Comparison of ENCODE assay signal across 14 cellular contexts in the genomic region with DNA sequence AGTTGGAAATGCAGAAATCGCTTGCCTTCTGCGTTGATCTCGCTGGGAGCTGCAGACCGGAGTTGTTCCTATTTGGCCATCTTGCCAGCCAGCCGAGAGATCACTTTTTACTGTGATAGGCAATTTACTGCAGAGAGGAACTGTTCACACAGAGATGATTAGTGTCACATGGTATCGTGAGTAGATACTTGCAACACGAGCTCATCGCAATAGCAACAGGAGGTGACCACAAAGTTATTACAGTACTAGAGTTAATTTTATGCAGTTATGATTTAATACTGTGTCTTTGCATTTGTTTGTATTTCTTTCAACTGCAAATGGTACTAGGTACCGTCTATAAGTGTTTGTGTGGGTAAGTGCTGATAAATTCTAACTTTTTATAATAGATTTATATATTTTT.
DNase-seq lines count a peak whose midpoint lies in the region; ATAC-seq lines count a peak whose summit lies in the region.
"Had no signal": no experiment of that assay in that cellular context is flagged by ENCODE, and none has a peak within 500 bp of the region (broad histone marks: within the 10 kb centered on the region; RNA-seq: fewer than 3 reads in every experiment).

No MANE protein-coding gene starts in this region.

- no peak for ATAC-seq in GM21515 (IDR thresholded peaks at IDR 0.05; ENCODE audit: unreplicated experiment)
- ATAC-seq: GM12878; heart left ventricle; naive thymus-derived CD8-positive, alpha-beta T cell had no signal

- in situ Hi-C loops in ACHN (cut with HindIII; ENCODE audit: low pct_ligation_motif_present, low pct_unique_long_range_greater_than_20kb, low sequenced_read_pairs) = no loop called here

- DNase-seq in ACHN (peak; percentile 79), HCEC 1CT (peak; percentile 13), RKO (ENCODE audit: low spot score) (peak; percentile 34), glomerular visceral epithelial cell (ENCODE audit: extremely low spot score) (peak; percentile 50), cerebellar nuclear complex (lab: John Stamatoyannopoulos, UW) (no peak), NCI-H526 treated with DMSO at 0.1 percent for 48 hours (lab: John Stamatoyannopoulos, UW) (no peak), C1 segment of cervical spinal cord (lab: John Stamatoyannopoulos, UW) (no peak)
- DNase-seq: DMS79 treated with DMSO at 0.1 percent for 48 hours; heart left ventricle; naive thymus-derived CD8-positive, alpha-beta T cell; NCI-H2171 treated with DMSO at 0.1 percent for 48 hours; SK-N-SH had no signal

Comparison
In these comparisons a context has a peak if more than half of its experiments do, and no peak if none do; other contexts are left out.
1. DNase-seq: peak in ACHN (single experiment), HCEC 1CT (single experiment), RKO (single experiment) and glomerular visceral epithelial cell (single experiment); none in cerebellar nuclear complex (0 of 2), NCI-H526 treated with DMSO at 0.1 percent for 48 hours (single experiment) and C1 segment of cervical spinal cord (0 of 14).